In the genomic region with DNA sequence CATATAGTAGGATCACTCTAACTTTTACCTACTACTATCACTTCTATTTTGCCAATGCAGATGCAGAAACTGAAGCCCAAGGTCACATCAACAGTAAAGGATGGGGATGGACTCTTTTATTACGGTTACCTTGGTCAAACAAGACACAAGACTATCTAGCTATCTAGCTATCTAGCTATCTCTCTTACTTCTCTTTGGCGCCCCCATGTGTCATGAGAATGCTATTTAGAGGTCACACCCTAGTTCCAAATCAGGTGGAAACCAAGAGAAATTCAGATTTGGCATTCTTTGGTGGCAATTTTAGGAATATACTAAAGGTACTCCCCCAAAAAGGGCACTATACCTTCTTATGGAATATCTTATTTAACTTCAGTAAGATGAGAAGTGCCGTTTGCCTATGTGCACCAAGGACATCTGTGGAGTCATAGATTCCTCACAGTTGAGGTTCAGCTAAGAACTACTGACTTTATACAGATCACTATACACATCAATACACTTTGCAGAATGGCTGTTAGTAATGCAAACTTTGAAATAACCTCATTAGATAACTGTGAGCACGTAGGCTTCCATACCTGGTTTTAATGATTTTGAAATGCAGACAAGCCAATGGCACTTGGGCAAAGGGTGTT, we compare ENCODE assay signal across 9 cellular contexts. TPM values are rescaled to one million over a fixed set of nuclear protein-coding genes. Genes with fewer than 3 reads are reported as not detected.
DNase-seq lines count a peak whose midpoint lies in the region; ATAC-seq and TF ChIP-seq lines count a peak whose summit lies in the region.
"Had no signal": no experiment of that assay in that cellular context is flagged by ENCODE, and none has a peak within 500 bp of the region (broad histone marks: within the 10 kb centered on the region; RNA-seq: fewer than 3 reads in every experiment).

No MANE protein-coding gene starts in this region.

- no peaks in the 10 kb centered on the region for H3K4me1 ChIP-seq in smooth muscle cell (ENCODE audit: low read depth)

- H3K9ac ChIP-seq in smooth muscle cell (ENCODE audit: low read depth): no peak overlapping the region

- DNase-seq in CD4-positive, alpha-beta T cell: peak; percentile 13 to 57 (median 44)
- peak; percentile 62 for DNase-seq in NCI-H1105 (lab: John Stamatoyannopoulos, UW)
- peak; percentile 41 for DNase-seq in activated CD4-positive, CD25-positive, alpha-beta regulatory T cell treated with anti-CD3 and anti-CD28 coated beads, Interleukin-2, amount 50 U/mL, for 72 hours
- peak; percentile 3 for DNase-seq in fibroblast of peridontal ligament (ENCODE audit: extremely low read depth)
- no peak for DNase-seq in smooth muscle cell (lab: John Stamatoyannopoulos, UW; ENCODE audit: unreplicated experiment)

- H3K27me3 ChIP-seq in CD4-positive, alpha-beta T cell (ENCODE audit: control insufficient read depth, insufficient read depth, low read length): peaks cover 14% of the 10 kb centered on the region
- H3K27me3 ChIP-seq in smooth muscle cell (ENCODE audit: low read depth): no peaks in the 10 kb centered on the region

- H3K4me3 Mint-ChIP-seq in CD4-positive, alpha-beta T cell: no peak overlapping the region

- H3K4me3 ChIP-seq in smooth muscle cell: no peak overlapping the region

- no peaks in the 10 kb centered on the region for H3K9me3 ChIP-seq in CD4-positive, alpha-beta T cell (ENCODE audit: control insufficient read depth, low read length)
- H3K9me3 ChIP-seq in smooth muscle cell (replicated peaks; ENCODE audit: low read depth): no peaks in the 10 kb centered on the region

- peaks cover 30% of the 10 kb centered on the region for H3K27me3 Mint-ChIP-seq in CD4-positive, alpha-beta T cell

- intact Hi-C loops in CD4-positive, alpha-beta T cell (cut with DNase I, micrococcal nuclease): loop anchor here in 1 of 2 experiments (1.0 to 5.0 kb wide), 2 partner anchors 53 to 576 kb away; no protein-coding TSS in a partner anchor

- H3K36me3 Mint-ChIP-seq in CD4-positive, alpha-beta T cell (ENCODE audit: low read depth): no peaks in the 10 kb centered on the region

- H3K9me3 Mint-ChIP-seq in CD4-positive, alpha-beta T cell: no peaks in the 10 kb centered on the region

- H4K20me1 ChIP-seq in smooth muscle cell (ENCODE audit: low read depth): no peaks in the 10 kb centered on the region

- no peaks in the 10 kb centered on the region for H3K79me2 ChIP-seq in smooth muscle cell (ENCODE audit: low read depth)

- POLR2A ChIA-PET in CD4-positive, alpha-beta T cell (lab: Charles Lee): interaction anchor here (0.6 kb wide), 1 partner anchor 213 kb away, joined by 3 read pairs; no protein-coding TSS in a partner anchor

- no peak overlapping the region for H3K27ac ChIP-seq in CD4-positive, alpha-beta T cell (ENCODE audit: low read depth, low read length)
- no peak overlapping the region for H3K27ac ChIP-seq in smooth muscle cell (ENCODE audit: low read depth)

- no peak overlapping the region for H3K27ac Mint-ChIP-seq in CD4-positive, alpha-beta T cell

- no peaks in the 10 kb centered on the region for H3F3A ChIP-seq in smooth muscle cell (ENCODE audit: low read depth)

- CTCF ChIA-PET in CD4-positive, alpha-beta T cell (lab: Charles Lee): interaction anchor here (0.7 to 1.9 kb wide), 8 partner anchors 24 to 865 kb away, joined by 3 to 13 read pairs (median 4); no protein-coding TSS in a partner anchor

- H3K36me3 ChIP-seq in smooth muscle cell (ENCODE audit: low read depth): no peaks in the 10 kb centered on the region

- WGBS in smooth muscle cell (ENCODE audit: low lambda C conversion rate): 44% methylated on average over 4 of the region's 4 CpGs

- H3K4me2 ChIP-seq in smooth muscle cell: no peak overlapping the region

- ATAC-seq in CD4-positive, alpha-beta T cell (ENCODE audit: poor library complexity): peak; percentile 37
- ATAC-seq in GM18511 (IDR thresholded peaks at IDR 0.05; ENCODE audit: unreplicated experiment): peak; percentile 52
- no peak for ATAC-seq in HG02623 (IDR thresholded peaks at IDR 0.05; ENCODE audit: unreplicated experiment)
- ATAC-seq in GM19035 (IDR thresholded peaks at IDR 0.05; ENCODE audit: unreplicated experiment): no peak

- no peak overlapping the region for H2AFZ ChIP-seq in smooth muscle cell (ENCODE audit: low read depth)

- no peaks in the 10 kb centered on the region for H3K4me1 Mint-ChIP-seq in CD4-positive, alpha-beta T cell (ENCODE audit: low read depth)

- peak; percentile 73 for TF ChIP-seq CTCF in CD4-positive, alpha-beta T cell (IDR thresholded peaks at IDR 0.05)
- peak; percentile 39 for TF ChIP-seq CTCF in smooth muscle cell (IDR thresholded peaks at IDR 0.05; ENCODE audit: borderline replicate concordance, insufficient read depth, poor library complexity, severe bottlenecking)

RNA-seq across cellular contexts. Expression of gene ZNF648, which starts 6.7 kb away (rescaled TPM):
- not detected for total RNA-seq in CD4-positive, alpha-beta T cell
- not detected in 2 replicates for total RNA-seq in smooth muscle cell
- polyA plus RNA-seq in smooth muscle cell: not detected in 2 replicates
- total RNA-seq: T-helper 1 cell treated with Interleukin-12 subunit alpha and Interleukin-12 subunit beta and Interleukin-4 antibody, amounts not matched to agents 30 ng/mL and 1 ng/mL, for 36 hours had no signal

Comparison
In these comparisons a context has a peak if more than half of its experiments do, and no peak if none do; other contexts are left out.
1. ATAC-seq: peak in CD4-positive, alpha-beta T cell (single experiment) and GM18511 (single experiment); none in HG02623 (single experiment) and GM19035 (single experiment).